2 cellular contexts compared by ENCODE assay signal in the genomic region with DNA sequence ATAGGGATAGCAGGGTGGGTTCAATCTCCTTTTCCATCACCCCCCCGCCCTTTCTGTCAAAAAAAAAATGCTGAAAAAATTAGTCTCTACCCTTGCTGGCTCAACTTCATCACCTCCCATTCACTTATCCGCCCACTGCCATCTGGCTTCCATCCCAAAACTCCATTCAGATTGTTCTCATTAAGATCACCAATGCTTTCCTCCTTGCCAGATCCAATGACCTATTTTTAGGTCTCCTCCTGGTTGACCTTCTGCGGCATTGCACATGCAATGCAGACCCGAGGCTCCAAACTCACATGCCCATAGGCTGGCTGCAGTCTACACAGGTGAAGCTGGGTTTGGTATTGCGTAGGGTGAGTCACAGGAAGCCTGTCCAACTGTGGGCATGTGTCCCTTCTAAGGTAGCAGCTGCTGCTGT.
TF ChIP-seq lines count a peak whose summit lies in the region.

No MANE protein-coding gene starts in this region.

TF ChIP-seq in Ishikawa, 13 proteins besides CTCF, POLR2A, EP300 and RAD21 (continued from another document):
- TF ChIP-seq, protein P1, sequence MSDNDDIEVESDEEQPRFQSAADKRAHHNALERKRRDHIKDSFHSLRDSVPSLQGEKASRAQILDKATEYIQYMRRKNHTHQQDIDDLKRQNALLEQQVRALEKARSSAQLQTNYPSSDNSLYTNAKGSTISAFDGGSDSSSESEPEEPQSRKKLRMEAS (IDR thresholded peaks at IDR 0.05) = peak; percentile 85
- TF ChIP-seq TAF1 (IDR thresholded peaks at IDR 0.05; ENCODE audit: low read depth) (no peak), EGR1 (IDR thresholded peaks at IDR 0.05) (peak; percentile 79), FOXM1 (IDR thresholded peaks at IDR 0.05; ENCODE audit: borderline replicate concordance, low read depth) (0 out of 2 replicates have a peak, but pooled peaks have one; percentile 38), CREB1 (IDR thresholded peaks at IDR 0.05; ENCODE audit: low read depth) (no peak), NFIC (IDR thresholded peaks at IDR 0.05) (peak; percentile 93), CEBPB (IDR thresholded peaks at IDR 0.05) (peak; percentile 56; the same call in 1 of the 2 replicates), ZBTB7A (IDR thresholded peaks at IDR 0.05; ENCODE audit: low read depth) (no peak)
- TF ChIP-seq, protein P2, sequence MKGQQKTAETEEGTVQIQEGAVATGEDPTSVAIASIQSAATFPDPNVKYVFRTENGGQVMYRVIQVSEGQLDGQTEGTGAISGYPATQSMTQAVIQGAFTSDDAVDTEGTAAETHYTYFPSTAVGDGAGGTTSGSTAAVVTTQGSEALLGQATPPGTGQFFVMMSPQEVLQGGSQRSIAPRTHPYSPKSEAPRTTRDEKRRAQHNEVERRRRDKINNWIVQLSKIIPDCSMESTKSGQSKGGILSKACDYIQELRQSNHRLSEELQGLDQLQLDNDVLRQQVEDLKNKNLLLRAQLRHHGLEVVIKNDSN (IDR thresholded peaks at IDR 0.05) = peak; percentile 20; the same call in 1 of the 2 replicates
TF ChIP-seq in Ishikawa: peak in this region for 9.

TF ChIP-seq in WTC11, 78 proteins besides CTCF, POLR2A, EP300 and RAD21 (continued from another document):
- TF ChIP-seq, protein P3, sequence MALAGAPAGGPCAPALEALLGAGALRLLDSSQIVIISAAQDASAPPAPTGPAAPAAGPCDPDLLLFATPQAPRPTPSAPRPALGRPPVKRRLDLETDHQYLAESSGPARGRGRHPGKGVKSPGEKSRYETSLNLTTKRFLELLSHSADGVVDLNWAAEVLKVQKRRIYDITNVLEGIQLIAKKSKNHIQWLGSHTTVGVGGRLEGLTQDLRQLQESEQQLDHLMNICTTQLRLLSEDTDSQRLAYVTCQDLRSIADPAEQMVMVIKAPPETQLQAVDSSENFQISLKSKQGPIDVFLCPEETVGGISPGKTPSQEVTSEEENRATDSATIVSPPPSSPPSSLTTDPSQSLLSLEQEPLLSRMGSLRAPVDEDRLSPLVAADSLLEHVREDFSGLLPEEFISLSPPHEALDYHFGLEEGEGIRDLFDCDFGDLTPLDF (CRISPR knock-in tag; IDR thresholded peaks at IDR 0.05) = no peak
- no peak for TF ChIP-seq FOXJ3 (CRISPR knock-in tag; IDR thresholded peaks at IDR 0.05; ENCODE audit: borderline replicate concordance)
- TF ChIP-seq ESRRA (CRISPR knock-in tag; IDR thresholded peaks at IDR 0.05; ENCODE audit: borderline replicate concordance) = no peak
- TF ChIP-seq NFYB (CRISPR knock-in tag; conservative IDR thresholded peaks at IDR 0.05; ENCODE audit: low read depth) = no peak
